ENCODE assay signal across 19 cellular contexts in genomic region chr16:65297453-65297852, GRCh38.
"Had no signal": no experiment of that assay in that cellular context is flagged by ENCODE, and none has a peak within 500 bp of the region (broad histone marks: within the 10 kb centered on the region; RNA-seq: fewer than 3 reads in every experiment).

No MANE protein-coding gene starts in this region.

- H3K27me3 ChIP-seq: breast epithelium, dorsolateral prefrontal cortex, stomach, uterus had no signal

- H3K9me3 Mint-ChIP-seq: endodermal cell had no signal

- H3K27ac ChIP-seq: dorsolateral prefrontal cortex, SJSA1 had no signal

- H3K27ac Mint-ChIP-seq: activated B cell treated with CpG ODN at 0.5 μM for 24 hours; activated CD4-positive, alpha-beta T cell treated with anti-CD3 and anti-CD28 coated beads, Interleukin-2, amount 10 ng/mL, durations not matched to agents 24 days and 14 days; activated naive CD8-positive, alpha-beta T cell treated with anti-CD3 and anti-CD28 coated beads for 36 hours; activated T-cell treated with anti-CD3 and anti-CD28 coated beads, Interleukin-2, amount 50 U/mL, for 72 hours; endodermal cell; natural killer cell had no signal

- H3K4me1 Mint-ChIP-seq: activated B cell treated with CpG ODN at 0.5 μM for 24 hours; activated CD4-positive, alpha-beta T cell treated with anti-CD3 and anti-CD28 coated beads, Interleukin-2, amount 10 ng/mL, durations not matched to agents 24 days and 14 days; activated naive CD8-positive, alpha-beta T cell treated with anti-CD3 and anti-CD28 coated beads for 36 hours; natural killer cell had no signal

- H3K36me3 Mint-ChIP-seq: activated naive CD8-positive, alpha-beta T cell treated with anti-CD3 and anti-CD28 coated beads for 36 hours; natural killer cell had no signal

- H3K27me3 Mint-ChIP-seq: activated B cell treated with CpG ODN at 0.5 μM for 24 hours; activated CD4-positive, alpha-beta T cell treated with anti-CD3 and anti-CD28 coated beads, Interleukin-2, amount 10 ng/mL, durations not matched to agents 24 days and 14 days; activated naive CD8-positive, alpha-beta T cell treated with anti-CD3 and anti-CD28 coated beads for 36 hours had no signal

- H3K36me3 ChIP-seq: breast epithelium, SJSA1, stomach, uterus had no signal

- H3K4me1 ChIP-seq: breast epithelium, SJSA1, uterus had no signal

- H3K4me3 ChIP-seq: breast epithelium, dorsolateral prefrontal cortex, lung, SJSA1, stomach, uterus had no signal

- H3K4me3 Mint-ChIP-seq: activated B cell treated with CpG ODN at 0.5 μM for 24 hours; activated CD4-positive, alpha-beta T cell treated with anti-CD3 and anti-CD28 coated beads, Interleukin-2, amount 10 ng/mL, durations not matched to agents 24 days and 14 days; activated naive CD8-positive, alpha-beta T cell treated with anti-CD3 and anti-CD28 coated beads for 36 hours; activated T-cell treated with anti-CD3 and anti-CD28 coated beads, Interleukin-2, amount 50 U/mL, for 72 hours; endodermal cell; natural killer cell had no signal

- DNase-seq: activated B cell treated with CpG ODN at 0.5 μM for 24 hours; activated CD4-positive, alpha-beta T cell treated with anti-CD3 and anti-CD28 coated beads, Interleukin-2, amount 10 ng/mL, durations not matched to agents 24 days and 14 days; activated CD8-positive, alpha-beta memory T cell treated with anti-CD3 and anti-CD28 coated beads, Interleukin-2, amount 50 U/mL, for 48 hours; activated gamma-delta T cell; activated naive CD8-positive, alpha-beta T cell treated with anti-CD3 and anti-CD28 coated beads for 36 hours; activated T-cell treated with anti-CD3 and anti-CD28 coated beads, Interleukin-2, amount 50 U/mL, for 72 hours; anterior cingulate cortex; dorsolateral prefrontal cortex; endodermal cell; hypothalamus; natural killer cell; posterior cingulate gyrus; stimulated activated CD4-positive, alpha-beta T cell treated with anti-CD3 and anti-CD28 coated beads, Interleukin-1b, Interleukin-23, amount 100 ng/mL, for 48 hours; stomach; T-helper 2 cell; uterus had no signal

- H3K9me3 ChIP-seq: breast epithelium, SJSA1, stomach, uterus had no signal
